ENCODE assay signal across 10 cellular contexts in genomic region chr13:60268203-60268555, GRCh38.
DNase-seq lines count a peak whose midpoint lies in the region; ATAC-seq and TF ChIP-seq lines count a peak whose summit lies in the region.
"Had no signal": no experiment of that assay in that cellular context is flagged by ENCODE, and none has a peak within 500 bp of the region (broad histone marks: within the 10 kb centered on the region; RNA-seq: fewer than 3 reads in every experiment).

No MANE protein-coding gene starts in this region.

- intact Hi-C loops in esophagus muscularis mucosa (cut with DNase I) = no loop called here
- intact Hi-C loops in posterior cingulate gyrus (cut with DNase I) = no loop called here

- H3K79me1 ChIP-seq in neuronal stem cell (ENCODE audit: low read depth, low read length) = no peaks in the 10 kb centered on the region

- no peak overlapping the region for H3K23ac ChIP-seq in neuronal stem cell (ENCODE audit: low read depth, low read length, poor library complexity)

- H3K14ac ChIP-seq in neuronal stem cell (ENCODE audit: low read length) = no peak overlapping the region

- H2BK12ac ChIP-seq in neuronal stem cell (ENCODE audit: low read length) = no peak overlapping the region

- no peaks in the 10 kb centered on the region; the same call in 1 of the 2 replicates for H3K4me1 ChIP-seq in Karpas-422 (ENCODE audit: low read length)
- H3K4me1 ChIP-seq in esophagus muscularis mucosa = no peaks in the 10 kb centered on the region
- H3K4me1 ChIP-seq in neuronal stem cell (ENCODE audit: control insufficient read depth in 2 of 2, insufficient read depth in 1 of 2, low read depth in 1 of 2, low read length in 2 of 2) = peaks cover 0 to 2% of the 10 kb centered on the region in 2 donors
- no peaks in the 10 kb centered on the region for H3K4me1 ChIP-seq in foreskin keratinocyte

- TF ChIP-seq CTCF in AG10803 (conservative IDR thresholded peaks at IDR 0.05; ENCODE audit: low read length) (no peak), esophagus muscularis mucosa (IDR thresholded peaks at IDR 0.05) (no peak), foreskin keratinocyte (conservative IDR thresholded peaks at IDR 0.05) (no peak)

- no peak overlapping the region for H3K4ac ChIP-seq in neuronal stem cell (ENCODE audit: low read length)

- H2BK15ac ChIP-seq in neuronal stem cell (ENCODE audit: low read length) = no peak overlapping the region

- no peaks in the 10 kb centered on the region for H4K20me1 ChIP-seq in Karpas-422 (ENCODE audit: insufficient read depth, low read depth, low read length)

- H3K18ac ChIP-seq in neuronal stem cell (ENCODE audit: low read length) = no peak overlapping the region

- no peak overlapping the region for H4K91ac ChIP-seq in neuronal stem cell (ENCODE audit: low read depth, low read length, poor library complexity)

- H2BK120ac ChIP-seq in neuronal stem cell (ENCODE audit: low read depth, low read length) = no peak overlapping the region

- no peak for TF ChIP-seq EP300 in esophagus muscularis mucosa (IDR thresholded peaks at IDR 0.05)

- peak overlapping the region; percentile 62; the same call in 1 of the 2 replicates for H2AFZ ChIP-seq in Karpas-422 (ENCODE audit: low read length)
- H2AFZ ChIP-seq in neuronal stem cell (ENCODE audit: low read length) = peak overlapping the region; percentile 86

- ATAC-seq in foreskin keratinocyte = no peak

- H4K8ac ChIP-seq in neuronal stem cell (ENCODE audit: low read depth, low read length) = no peak overlapping the region

- no peak for TF ChIP-seq POLR2A in esophagus muscularis mucosa (IDR thresholded peaks at IDR 0.05; ENCODE audit: low read depth)

- no peaks in the 10 kb centered on the region for H3K27me3 ChIP-seq in Karpas-422 (ENCODE audit: low read length)
- no peaks in the 10 kb centered on the region for H3K27me3 ChIP-seq in esophagus muscularis mucosa
- H3K27me3 ChIP-seq in neuronal stem cell (ENCODE audit: control insufficient read depth in 3 of 3, insufficient read depth in 3 of 3, low read depth in 1 of 3, low read length in 3 of 3) = no peaks in the 10 kb centered on the region
- peaks cover 8% of the 10 kb centered on the region for H3K27me3 ChIP-seq in foreskin keratinocyte

- no peaks in the 10 kb centered on the region for H3K9me2 ChIP-seq in Karpas-422 (replicated peaks; ENCODE audit: insufficient read depth, low read length)

- H3K36me3 ChIP-seq in Karpas-422 (ENCODE audit: insufficient read depth, low read length) (no peaks in the 10 kb centered on the region), esophagus muscularis mucosa (no peaks in the 10 kb centered on the region), neuronal stem cell (replicated peaks in 1 of 2; ENCODE audit: control insufficient read depth in 2 of 2, insufficient read depth in 2 of 2, low read length in 2 of 2) (no peaks in the 10 kb centered on the region)

- H3K9me3 ChIP-seq in Karpas-422 (ENCODE audit: low read length) (no peaks in the 10 kb centered on the region), esophagus muscularis mucosa (no peaks in the 10 kb centered on the region), neuronal stem cell (replicated peaks in 1 of 2; ENCODE audit: control insufficient read depth in 2 of 2, insufficient read depth in 1 of 2, low read depth in 1 of 2, low read length in 2 of 2) (no peaks in the 10 kb centered on the region)

- 68% methylated on average over 8 of the region's 8 CpGs for WGBS in esophagus muscularis mucosa
- no CpG with 5 or more reads among the region's 8 CpGs for WGBS in neuronal stem cell (ENCODE audit: extremely low coverage in 2 of 2, insufficient read length in 2 of 2, insufficient replicate concordance in 1 of 2), 2 donors

- H3K4me2 ChIP-seq in Karpas-422 (ENCODE audit: low read depth, low read length, poor library complexity, severe bottlenecking) (peak overlapping the region; percentile 63), neuronal stem cell (ENCODE audit: insufficient read depth, low read length, poor library complexity, severe bottlenecking) (peak overlapping the region; percentile 48)

- H3K27ac ChIP-seq in Karpas-422 (ENCODE audit: low read length) (no peak overlapping the region), esophagus muscularis mucosa (replicated peaks in 1 of 4) (no peak overlapping the region), neuronal stem cell (replicated peaks; ENCODE audit: low read length) (no peak overlapping the region), foreskin keratinocyte (no peak overlapping the region)

- H3K79me2 ChIP-seq in Karpas-422 (ENCODE audit: low read length) = no peaks in the 10 kb centered on the region

- no peak overlapping the region for H2BK5ac ChIP-seq in neuronal stem cell (ENCODE audit: low read length)

- peak overlapping the region; percentile 63 for H3K4me3 ChIP-seq in AG10803 (ENCODE audit: low read length)
- H3K4me3 ChIP-seq in Karpas-422 (ENCODE audit: low read length) = peak overlapping the region; percentile 66
- peak overlapping the region; percentile 43 to 56 (median 46) for H3K4me3 ChIP-seq in esophagus muscularis mucosa
- peak overlapping the region; percentile 49 to 78 for H3K4me3 ChIP-seq in neuronal stem cell (ENCODE audit: low read length in 2 of 2)

- no peak overlapping the region for H2AK5ac ChIP-seq in neuronal stem cell (ENCODE audit: low read depth, low read length)

- DNase-seq in AG10803 (ENCODE audit: low read depth) (no peak), Karpas-422 (no peak), esophagus muscularis mucosa (ENCODE audit: extremely low spot score) (no peak), neuronal stem cell (ENCODE audit: low spot score) (no peak), posterior cingulate gyrus (no peak), NCI-H1048 (lab: John Stamatoyannopoulos, UW) (no peak), DMS79 treated with DMSO at 0.1 percent for 48 hours (lab: John Stamatoyannopoulos, UW) (no peak), foreskin keratinocyte (no peak)
- DNase-seq: activated CD4-positive, alpha-beta T cell treated with anti-CD3 and anti-CD28 coated beads for 4 hours; Calu3 had no signal

- H3K9ac ChIP-seq in Karpas-422 (ENCODE audit: low read length) (peak overlapping the region; percentile 63), neuronal stem cell (ENCODE audit: low read depth, low read length, poor library complexity) (no peak overlapping the region)
